1 cellular context compared by ENCODE assay signal in genomic region chr15:65384895-65385867, GRCh38.
TF ChIP-seq lines count a peak whose summit lies in the region.

No MANE protein-coding gene starts in this region.

TF ChIP-seq in HepG2, 621 proteins besides CTCF, POLR2A, EP300 and RAD21 (continued from another document and continues in another):
- TF ChIP-seq ZNF687 (CRISPR knock-in tag; IDR thresholded peaks at IDR 0.05) (peak; percentile 94), HMG20A (CRISPR knock-in tag; IDR thresholded peaks at IDR 0.05; ENCODE audit: borderline replicate concordance) (no peak), ZHX2 (IDR thresholded peaks at IDR 0.05; ENCODE audit: low read depth) (no peak; the same call in none of the 2 replicates), ZHX2 (CRISPR knock-in tag; IDR thresholded peaks at IDR 0.05; ENCODE audit: borderline replicate concordance) (no peak), JUND (CRISPR knock-in tag; IDR thresholded peaks at IDR 0.05) (0 out of 2 replicates have a peak, but pooled peaks have one; percentile 15), FOSL2 (CRISPR knock-in tag; IDR thresholded peaks at IDR 0.05) (peak; percentile 8; the same call in 1 of the 2 replicates), THAP11 (CRISPR knock-in tag; IDR thresholded peaks at IDR 0.05) (peak; percentile 40), ZNF792 (CRISPR knock-in tag; IDR thresholded peaks at IDR 0.05) (0 out of 2 replicates have a peak, but pooled peaks have one; percentile 27), ZNF142 (CRISPR knock-in tag; IDR thresholded peaks at IDR 0.05) (no peak), ZNF230 (CRISPR knock-in tag; IDR thresholded peaks at IDR 0.05) (no peak; the same call in 1 of the 2 replicates), ZNF800 (CRISPR knock-in tag; IDR thresholded peaks at IDR 0.05) (peak; percentile 6; the same call in 1 of the 2 replicates), RCOR2 (CRISPR knock-in tag; IDR thresholded peaks at IDR 0.05) (no peak), ZSCAN9 (CRISPR knock-in tag; IDR thresholded peaks at IDR 0.05; ENCODE audit: borderline replicate concordance) (peak; percentile 19; the same call in 1 of the 2 replicates), CBFB (CRISPR knock-in tag; IDR thresholded peaks at IDR 0.05) (peak; percentile 21; the same call in 1 of the 2 replicates), RBFOX2 (IDR thresholded peaks at IDR 0.05; ENCODE audit: low read depth, low read length) (peak; percentile 50; the same call in 1 of the 2 replicates), ZIK1 (CRISPR knock-in tag; IDR thresholded peaks at IDR 0.05; ENCODE audit: borderline replicate concordance, low read depth) (peak; percentile 63), ZNF737 (CRISPR knock-in tag; IDR thresholded peaks at IDR 0.05; ENCODE audit: borderline replicate concordance) (no peak), ZNF460 (CRISPR knock-in tag; IDR thresholded peaks at IDR 0.05; ENCODE audit: borderline replicate concordance) (no peak), KAT8 (CRISPR knock-in tag; IDR thresholded peaks at IDR 0.05) (peak; percentile 43), ZBTB1 (CRISPR knock-in tag; IDR thresholded peaks at IDR 0.05; ENCODE audit: borderline replicate concordance) (no peak), AGO2 (optimal IDR thresholded peaks at IDR 0.05; ENCODE audit: low read depth, low read length) (no peak), SMAD3 (CRISPR knock-in tag; IDR thresholded peaks at IDR 0.05) (0 out of 2 replicates have a peak, but pooled peaks have one; percentile 41), HINFP (CRISPR knock-in tag; IDR thresholded peaks at IDR 0.05; ENCODE audit: low read depth) (peak; percentile 97), ZSCAN20 (CRISPR knock-in tag; IDR thresholded peaks at IDR 0.05; ENCODE audit: borderline replicate concordance) (no peak), IKZF1 (IDR thresholded peaks at IDR 0.05) (no peak), ZNF383 (CRISPR knock-in tag; IDR thresholded peaks at IDR 0.05; ENCODE audit: borderline replicate concordance) (peak; percentile 43; the same call in 1 of the 2 replicates), ZNF546 (CRISPR knock-in tag; conservative IDR thresholded peaks at IDR 0.05) (no peak), ZNF614 (CRISPR knock-in tag; IDR thresholded peaks at IDR 0.05; ENCODE audit: borderline replicate concordance) (0 out of 2 replicates have a peak, but pooled peaks have one; percentile 29), ZMYM4 (CRISPR knock-in tag; IDR thresholded peaks at IDR 0.05) (peak; percentile 52), CBX1 (IDR thresholded peaks at IDR 0.05; ENCODE audit: low read depth) (no peak), CHD4 (IDR thresholded peaks at IDR 0.05; ENCODE audit: borderline replicate concordance, low read length) (no peak), ZNF501 (CRISPR knock-in tag; IDR thresholded peaks at IDR 0.05) (peak; percentile 24), HNRNPL (IDR thresholded peaks at IDR 0.05; ENCODE audit: low read depth, low read length) (peak; percentile 80; the same call in 1 of the 2 replicates), CBX2 (IDR thresholded peaks at IDR 0.05; ENCODE audit: low read depth, low read length) (no peak), CBX2 (CRISPR knock-in tag; IDR thresholded peaks at IDR 0.05; ENCODE audit: low read depth) (0 out of 2 replicates have a peak, but pooled peaks have one; percentile 27), CREB1 (IDR thresholded peaks at IDR 0.05) (0 out of 2 replicates have a peak, but pooled peaks have one; percentile 23), CREB1 (CRISPR knock-in tag; IDR thresholded peaks at IDR 0.05) (no peak; the same call in 1 of the 2 replicates), TFDP1 (CRISPR knock-in tag; IDR thresholded peaks at IDR 0.05; ENCODE audit: borderline replicate concordance) (peak; percentile 72; the same call in 1 of the 2 replicates), ZBTB7B (CRISPR knock-in tag; IDR thresholded peaks at IDR 0.05) (peak; percentile 81)
